ENCODE assay signal across 30 cellular contexts in the genomic region with DNA sequence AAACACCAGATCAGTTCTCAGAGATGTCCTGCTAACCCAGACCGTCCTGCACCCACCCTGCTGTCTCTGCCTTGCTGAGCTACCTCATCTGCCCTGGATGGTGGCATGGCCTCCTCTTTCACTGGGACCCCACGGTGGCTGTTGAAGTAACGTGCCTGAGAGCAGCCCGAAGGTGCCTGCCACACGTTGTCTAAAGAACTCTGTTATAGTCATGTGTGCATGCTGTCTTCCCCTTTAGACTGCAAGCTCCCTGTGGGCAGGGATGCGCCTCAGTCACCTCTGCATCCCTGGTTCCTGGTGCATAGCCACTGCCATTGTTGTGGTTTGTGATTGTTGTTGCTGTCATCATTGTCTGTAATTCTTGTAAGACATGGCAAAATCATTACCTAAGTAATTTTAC.
"Had no signal": no experiment of that assay in that cellular context is flagged by ENCODE, and none has a peak within 500 bp of the region (broad histone marks: within the 10 kb centered on the region; RNA-seq: fewer than 3 reads in every experiment).

No MANE protein-coding gene starts in this region.

- H3K27ac ChIP-seq: body of pancreas, breast epithelium, KMS-11, Peyer's patch, SJSA1 had no signal

- H3K4me3 ChIP-seq: body of pancreas, breast epithelium, Peyer's patch, SJSA1 had no signal

- H3K4me2 ChIP-seq: KMS-11, SK-N-SH had no signal

- H3K4me1 ChIP-seq: breast epithelium, Peyer's patch, SJSA1 had no signal

- H3K9ac ChIP-seq: KMS-11, SK-N-SH had no signal

- ATAC-seq: activated CD4-positive, CD25-positive, alpha-beta regulatory T cell treated with anti-CD3 and anti-CD28 coated beads, Interleukin-2, amount 50 U/mL, for 24 hours; body of pancreas; PC-3; WTC11 had no signal

- FAIRE-seq: astrocyte had no signal

- H3K36me3 ChIP-seq: breast epithelium, Peyer's patch, SJSA1 had no signal

- DNase-seq: activated CD4-positive, alpha-beta T cell treated with anti-CD3 and anti-CD28 coated beads for 36 hours; activated CD4-positive, alpha-beta T cell treated with anti-CD3 and anti-CD28 coated beads, Interleukin-2, amount 10 ng/mL, durations not matched to agents 7 days and 5 days; activated CD4-positive, alpha-beta T cell treated with anti-CD3 and anti-CD28 coated beads, Interleukin-2, amount 50 U/mL, for 48 hours; activated gamma-delta T cell; activated naive CD4-positive, alpha-beta T cell treated with Interleukin-2 at 50 U/mL for 16 hours; activated naive CD8-positive, alpha-beta T cell treated with anti-CD3 and anti-CD28 coated beads, Interleukin-2, amount 10 ng/mL, durations not matched to agents 7 days and 5 days; activated T-cell treated with anti-CD3 and anti-CD28 coated beads, Interleukin-2, amount 50 U/mL, for 1 hour; amygdala; body of pancreas; MM.1S; MV-4-11; NCI-H1092; NCI-H1436 treated with DMSO at 0.1 percent for 48 hours; NCI-H1694 treated with DMSO at 0.1 percent for 48 hours; NCI-H2029; NCI-H345; NCI-H524 treated with DMSO at 0.1 percent for 48 hours; NCI-H748 treated with DMSO at 0.1 percent for 48 hours; NK-92 treated with Interleukin-12 subunit alpha and Interleukin-12 subunit beta, amount 100 ng/mL, for 24 hours; PC-3; Peyer's patch; RPMI8226; SHP77 treated with DMSO at 0.1 percent for 48 hours; SK-N-SH had no signal

- H3K9me3 ChIP-seq: body of pancreas, breast epithelium, Peyer's patch, SK-N-SH had no signal

- H3K27me3 ChIP-seq: body of pancreas, breast epithelium, Peyer's patch, SJSA1 had no signal
